ENCODE assay signal across 8 cellular contexts in genomic region chrX:12980044-12980443, GRCh38. TPM values are rescaled to one million over a fixed set of nuclear protein-coding genes. Genes with fewer than 3 reads are reported as not detected.
DNase-seq lines count a peak whose midpoint lies in the region; ATAC-seq and TF ChIP-seq lines count a peak whose summit lies in the region.
"Not testable (repeated sequence)": the region's sequence is repeated elsewhere in the genome, so short reads cannot be mapped to it uniquely, and the experiment has no call there.

No MANE protein-coding gene starts in this region.

- H4K20me1 ChIP-seq in BLaER1 treated with 17β-estradiol and CSF1 and Interleukin-3, amounts not matched to agents 10 nM and 100 nM: peaks cover 7 to 21% (median 10%) of the 10 kb centered on the region in 11 experiments; a peak in 14 of 22 replicates
- H4K20me1 ChIP-seq in IMR-90 (ENCODE audit: insufficient read depth, low read length): peaks cover 11% of the 10 kb centered on the region; the same call in 1 of the 2 replicates
- not testable (repeated sequence) for H4K20me1 ChIP-seq in hepatocyte (ENCODE audit: insufficient read depth, poor library complexity, severe bottlenecking)

- peak overlapping the region; percentile 95 for H3K4me3 Mint-ChIP-seq in activated CD8-positive, alpha-beta T cell treated with anti-CD3 and anti-CD28 coated beads, Interleukin-2, amount 10 ng/mL, durations not matched to agents 7 days and 5 days
- H3K4me3 Mint-ChIP-seq in activated naive CD8-positive, alpha-beta T cell treated with anti-CD3 and anti-CD28 coated beads, Interleukin-2, amount 50 U/mL, for 24 hours: peak overlapping the region; percentile 92
- not testable (repeated sequence) for H3K4me3 Mint-ChIP-seq in nephron

- not testable (repeated sequence) for H3K27me3 Mint-ChIP-seq in activated CD8-positive, alpha-beta T cell treated with anti-CD3 and anti-CD28 coated beads, Interleukin-2, amount 10 ng/mL, durations not matched to agents 7 days and 5 days (ENCODE audit: low read depth); activated naive CD8-positive, alpha-beta T cell treated with anti-CD3 and anti-CD28 coated beads, Interleukin-2, amount 50 U/mL, for 24 hours; nephron (ENCODE audit: low read depth)

- not testable (repeated sequence) for TF ChIP-seq RAD21 in IMR-90 (IDR thresholded peaks at IDR 0.05; ENCODE audit: low read length)

- peak overlapping the region in 10 of 11 experiments; percentile 94 to 99 (median 98); a peak in 20 of 22 replicates for H3K27ac ChIP-seq in BLaER1 treated with 17β-estradiol and CSF1 and Interleukin-3, amounts not matched to agents 10 nM and 100 nM
- peak overlapping the region; percentile 67; the same call in 1 of the 2 replicates for H3K27ac ChIP-seq in IMR-90 (ENCODE audit: insufficient read depth, low read length)
- H3K27ac ChIP-seq in hepatocyte: peak overlapping the region; percentile 99
- peak overlapping the region; percentile 20 to 97 (median 94) for H3K27ac ChIP-seq in stomach

- H3K9me3 Mint-ChIP-seq in activated CD8-positive, alpha-beta T cell treated with anti-CD3 and anti-CD28 coated beads, Interleukin-2, amount 10 ng/mL, durations not matched to agents 7 days and 5 days (ENCODE audit: insufficient read depth); activated naive CD8-positive, alpha-beta T cell treated with anti-CD3 and anti-CD28 coated beads, Interleukin-2, amount 50 U/mL, for 24 hours: not testable (repeated sequence)
- H3K9me3 Mint-ChIP-seq in nephron: peaks cover 21% of the 10 kb centered on the region

- BruUV-seq in IMR-90 (replicated peaks; lab: Mats Ljungman, UMichigan): not testable (repeated sequence)

- H3K36me3 ChIP-seq in BLaER1 treated with 17β-estradiol and CSF1 and Interleukin-3, amounts not matched to agents 10 nM and 100 nM: peaks cover 2 to 26% (median 19%) of the 10 kb centered on the region in 11 experiments; a peak in 17 of 22 replicates
- not testable (repeated sequence) for H3K36me3 ChIP-seq in IMR-90 (ENCODE audit: control insufficient read depth, insufficient read depth, low read length); hepatocyte (replicated peaks; ENCODE audit: insufficient read depth, low read depth); stomach

- H3K9ac ChIP-seq in BLaER1 treated with 17β-estradiol and CSF1 and Interleukin-3, amounts not matched to agents 10 nM and 100 nM: peak overlapping the region; percentile 28 to 99 (median 98); a peak in 21 of 22 replicates
- not testable (repeated sequence) for H3K9ac ChIP-seq in IMR-90 (ENCODE audit: low read depth, low read length)

- not testable (repeated sequence) for H2AK9ac ChIP-seq in IMR-90 (replicated peaks; ENCODE audit: low read depth, low read length, poor library complexity)

- H3K79me2 ChIP-seq in hepatocyte: peaks cover 29% of the 10 kb centered on the region

- peak overlapping the region; percentile 98 for H3K27ac Mint-ChIP-seq in activated CD8-positive, alpha-beta T cell treated with anti-CD3 and anti-CD28 coated beads, Interleukin-2, amount 10 ng/mL, durations not matched to agents 7 days and 5 days
- H3K27ac Mint-ChIP-seq in activated naive CD8-positive, alpha-beta T cell treated with anti-CD3 and anti-CD28 coated beads, Interleukin-2, amount 50 U/mL, for 24 hours: peak overlapping the region; percentile 96
- H3K27ac Mint-ChIP-seq in nephron: peak overlapping the region; percentile 89 to 98 (median 95)

- CTCF ChIA-PET in IMR-90 (lab: Yijun Ruan, JAX): interaction anchor here (0.6 to 1.3 kb wide), 3 partner anchors 17 to 1907 kb away, joined by 3 read pairs; no protein-coding TSS in a partner anchor
- CTCF ChIA-PET in activated CD8-positive, alpha-beta T cell treated with anti-CD3 and anti-CD28 coated beads, Interleukin-2, amount 10 ng/mL, durations not matched to agents 7 days and 5 days (lab: Charles Lee): interaction anchor here (0.7 to 22.7 kb wide), 8 partner anchors 23 to 508 kb away, joined by 3 to 406 read pairs (median 10); no protein-coding TSS in a partner anchor

- DNase-seq in IMR-90; activated CD8-positive, alpha-beta T cell treated with anti-CD3 and anti-CD28 coated beads, Interleukin-2, amount 10 ng/mL, durations not matched to agents 7 days and 5 days; activated naive CD8-positive, alpha-beta T cell treated with anti-CD3 and anti-CD28 coated beads, Interleukin-2, amount 50 U/mL, for 24 hours; hepatocyte (ENCODE audit: low spot score); stomach: not testable (repeated sequence)

- intact Hi-C loops in IMR-90 (cut with micrococcal nuclease); stomach (cut with DNase I; ENCODE audit: low total_unique reads): not testable (repeated sequence)

- H4K8ac ChIP-seq in IMR-90 (ENCODE audit: low read depth in 2 of 2, low read length in 2 of 2): not testable (repeated sequence)

- not testable (repeated sequence) for H4K5ac ChIP-seq in IMR-90 (ENCODE audit: low read depth, low read length)

- dilution Hi-C loops in IMR-90 (cut with HindIII; ENCODE audit: low sequenced_read_pairs, unreplicated experiment): not testable (repeated sequence)

- not testable (repeated sequence) for TF ChIP-seq CTCF in IMR-90 (conservative IDR thresholded peaks at IDR 0.05; ENCODE audit: low read depth, low read length); hepatocyte (IDR thresholded peaks at IDR 0.05; ENCODE audit: poor library complexity); nephron (IDR thresholded peaks at IDR 0.05; ENCODE audit: unreplicated experiment in 3 of 3); stomach (IDR thresholded peaks at IDR 0.05)

- not testable (repeated sequence) for H4K91ac ChIP-seq in IMR-90 (ENCODE audit: insufficient read depth, low read depth, low read length)

- in situ Hi-C loops in IMR-90 (cut with MboI; ENCODE audit: low sequenced_read_pairs): loop anchor here (10.0 kb wide), 1 partner anchor 395 kb away; no protein-coding TSS in a partner anchor

- TF ChIP-seq POLR2A in IMR-90 (IDR thresholded peaks at IDR 0.05; ENCODE audit: low read depth, low read length); stomach (IDR thresholded peaks at IDR 0.05): not testable (repeated sequence)

- H3K4me3 ChIP-seq in BLaER1 treated with 17β-estradiol and CSF1 and Interleukin-3, amounts not matched to agents 10 nM and 100 nM: 0 out of 20 replicates have a peak overlapping the region, but pooled peaks of 1 of the 10 experiments have one; percentile 74
- H3K4me3 ChIP-seq in IMR-90 (ENCODE audit: insufficient read depth, low read depth, low read length); hepatocyte; stomach: not testable (repeated sequence)

- H3K79me1 ChIP-seq in IMR-90 (ENCODE audit: low read depth in 1 of 2, low read length in 2 of 2): not testable (repeated sequence)

- not testable (repeated sequence) for H3K9me1 ChIP-seq in IMR-90 (ENCODE audit: insufficient read depth, low read length)

- TF ChIP-seq EP300 in stomach (IDR thresholded peaks at IDR 0.05): not testable (repeated sequence)

- peak overlapping the region; percentile 76; the same call in 1 of the 2 replicates for H2AK5ac ChIP-seq in IMR-90 (ENCODE audit: low read depth, low read length)

- peak overlapping the region; percentile 21; the same call in 1 of the 2 replicates for H2BK120ac ChIP-seq in IMR-90 (ENCODE audit: low read depth, low read length)

- H3K4me1 Mint-ChIP-seq in activated CD8-positive, alpha-beta T cell treated with anti-CD3 and anti-CD28 coated beads, Interleukin-2, amount 10 ng/mL, durations not matched to agents 7 days and 5 days (ENCODE audit: low read depth): peaks cover 54% of the 10 kb centered on the region
- peaks cover 68% of the 10 kb centered on the region for H3K4me1 Mint-ChIP-seq in activated naive CD8-positive, alpha-beta T cell treated with anti-CD3 and anti-CD28 coated beads, Interleukin-2, amount 50 U/mL, for 24 hours
- H3K4me1 Mint-ChIP-seq in nephron: peaks cover 37% of the 10 kb centered on the region

- not testable (repeated sequence) for H3K23ac ChIP-seq in IMR-90 (ENCODE audit: low read depth, low read length)

- not testable (repeated sequence) for ATAC-seq in IMR-90 (ENCODE audit: low read depth); activated CD8-positive, alpha-beta T cell treated with anti-CD3 and anti-CD28 coated beads, Interleukin-2, amount 10 ng/mL, durations not matched to agents 7 days and 5 days; activated naive CD8-positive, alpha-beta T cell treated with anti-CD3 and anti-CD28 coated beads, Interleukin-2, amount 50 U/mL, for 24 hours
- peak; percentile 25 for ATAC-seq in SK-N-SH treated with all-trans-retinoic acid at 6 μM for 48 hours

- not testable (repeated sequence) for H3K4ac ChIP-seq in IMR-90 (ENCODE audit: low read depth, low read length)

- peak overlapping the region; percentile 42 to 80 (median 74) for H3K4me2 ChIP-seq in BLaER1 treated with 17β-estradiol and CSF1 and Interleukin-3, amounts not matched to agents 10 nM and 100 nM
- H3K4me2 ChIP-seq in IMR-90 (ENCODE audit: low read depth, low read length); hepatocyte: not testable (repeated sequence)

- not testable (repeated sequence) for H3K14ac ChIP-seq in IMR-90 (replicated peaks; ENCODE audit: low read depth, low read length)

- WGBS in IMR-90 (ENCODE audit: extremely low coverage in 2 of 2, insufficient read length in 1 of 2), 2 experiments: 77% methylated on average over 2 of the region's 9 CpGs; no CpG with 5 or more reads in 1 of the 2 experiments
- 92% methylated on average over 9 of the region's 9 CpGs for WGBS in hepatocyte (ENCODE audit: low lambda C conversion rate, missing lambda C conversion rate)
- WGBS in stomach, 5 donors: 69 to 89% (median 79%) methylated on average over 8 to 9 of the region's 9 CpGs

- not testable (repeated sequence) for H3K9me2 ChIP-seq in hepatocyte (replicated peaks; ENCODE audit: insufficient read depth)

- peaks cover 0 to 12% (median 11%) of the 10 kb centered on the region in 11 experiments; a peak in 18 of 22 replicates for H3K9me3 ChIP-seq in BLaER1 treated with 17β-estradiol and CSF1 and Interleukin-3, amounts not matched to agents 10 nM and 100 nM (replicated peaks in 1 of 11)
- not testable (repeated sequence) for H3K9me3 ChIP-seq in IMR-90 (ENCODE audit: control insufficient read depth, insufficient read depth, low read length); hepatocyte (ENCODE audit: low read depth); stomach

- not testable (repeated sequence) for H2BK20ac ChIP-seq in IMR-90 (ENCODE audit: low read depth, low read length)

- not testable (repeated sequence) for H2BK5ac ChIP-seq in IMR-90 (ENCODE audit: low read depth, low read length, poor library complexity, severe bottlenecking)

- H3K56ac ChIP-seq in IMR-90 (ENCODE audit: extremely low read depth, insufficient read depth, low read length): not testable (repeated sequence)

- H3K27me3 ChIP-seq in BLaER1 treated with 17β-estradiol and CSF1 and Interleukin-3, amounts not matched to agents 10 nM and 100 nM: peaks cover 0 to 40% (median 0%) of the 10 kb centered on the region in 11 experiments; a peak in 4 of 22 replicates
- not testable (repeated sequence) for H3K27me3 ChIP-seq in IMR-90 (ENCODE audit: control insufficient read depth, insufficient read depth, low read length); hepatocyte; stomach

- peaks cover 40% of the 10 kb centered on the region for H3K36me3 Mint-ChIP-seq in activated CD8-positive, alpha-beta T cell treated with anti-CD3 and anti-CD28 coated beads, Interleukin-2, amount 10 ng/mL, durations not matched to agents 7 days and 5 days (ENCODE audit: low read depth)
- peaks cover 28% of the 10 kb centered on the region for H3K36me3 Mint-ChIP-seq in activated naive CD8-positive, alpha-beta T cell treated with anti-CD3 and anti-CD28 coated beads, Interleukin-2, amount 50 U/mL, for 24 hours (ENCODE audit: low read depth)
- peaks cover 28% of the 10 kb centered on the region for H3K36me3 Mint-ChIP-seq in nephron (ENCODE audit: low read depth)

- POLR2A ChIA-PET in IMR-90 (lab: Charles Lee; ENCODE audit: unreplicated experiment): interaction anchor here (0.6 to 0.7 kb wide), 2 partner anchors 139 to 409 kb away, joined by 3 to 4 read pairs; no protein-coding TSS in a partner anchor
- POLR2A ChIA-PET in activated CD8-positive, alpha-beta T cell treated with anti-CD3 and anti-CD28 coated beads, Interleukin-2, amount 10 ng/mL, durations not matched to agents 7 days and 5 days (lab: Charles Lee): interaction anchor here (0.7 to 16.3 kb wide), 8 partner anchors 12 to 508 kb away, joined by 3 to 1048 read pairs (median 32); no protein-coding TSS in a partner anchor

- peak overlapping the region; percentile 48; the same call in 1 of the 2 replicates for H3K18ac ChIP-seq in IMR-90 (ENCODE audit: low read depth, low read length)

- peaks cover 61 to 73% (median 70%) of the 10 kb centered on the region in 10 experiments for H3K4me1 ChIP-seq in BLaER1 treated with 17β-estradiol and CSF1 and Interleukin-3, amounts not matched to agents 10 nM and 100 nM
- not testable (repeated sequence) for H3K4me1 ChIP-seq in IMR-90 (ENCODE audit: control insufficient read depth, insufficient read depth, low read length)
- peaks cover 33% of the 10 kb centered on the region for H3K4me1 ChIP-seq in hepatocyte (ENCODE audit: insufficient read depth)
- peaks cover 0 to 21% (median 9%) of the 10 kb centered on the region in 4 donors for H3K4me1 ChIP-seq in stomach

- not testable (repeated sequence) for H2BK15ac ChIP-seq in IMR-90 (ENCODE audit: low read depth, low read length)

- H2AFZ ChIP-seq in IMR-90 (replicated peaks; ENCODE audit: low read length, poor library complexity); hepatocyte: not testable (repeated sequence)

RNA-seq across cellular contexts. Expression of gene TMSB4X, which starts 5.1 kb away (rescaled TPM):
- total RNA-seq in IMR-90 (2012; rRNA removed) (9,222 and 11,116 TPM in 2 replicates), hepatocyte (6,141 and 6,242 TPM in 2 replicates), stomach (1,000 to 10,000 TPM; 1,734 to 4,964 (median 2,895) TPM)
- polyA plus RNA-seq in IMR-90 (2012; rRNA removed) (4,133 and 4,648 TPM in 2 replicates), hepatocyte (9,038 and 9,758 TPM in 2 replicates), stomach (over 10,000 TPM in 2 of 3 donors, 1,000 to 10,000 TPM in 1; 4,831 to 14,609 (median 13,196) TPM)
- 4,164 and 9,036 TPM in 2 replicates for polyA plus RNA-seq in IMR-90 (2012; cell fraction: cytosol; rRNA removed)
- polyA plus RNA-seq in IMR-90 (2012; cell fraction: nucleus; rRNA removed; ENCODE audit: low replicate concordance): 567 and 1,669 TPM in 2 replicates
- 1,000 to 10,000 TPM; 8,800 to 8,961 TPM for total RNA-seq in activated CD8-positive, alpha-beta T cell treated with anti-CD3 and anti-CD28 coated beads, Interleukin-2, amount 10 ng/mL, durations not matched to agents 7 days and 5 days
